In the genomic region with DNA sequence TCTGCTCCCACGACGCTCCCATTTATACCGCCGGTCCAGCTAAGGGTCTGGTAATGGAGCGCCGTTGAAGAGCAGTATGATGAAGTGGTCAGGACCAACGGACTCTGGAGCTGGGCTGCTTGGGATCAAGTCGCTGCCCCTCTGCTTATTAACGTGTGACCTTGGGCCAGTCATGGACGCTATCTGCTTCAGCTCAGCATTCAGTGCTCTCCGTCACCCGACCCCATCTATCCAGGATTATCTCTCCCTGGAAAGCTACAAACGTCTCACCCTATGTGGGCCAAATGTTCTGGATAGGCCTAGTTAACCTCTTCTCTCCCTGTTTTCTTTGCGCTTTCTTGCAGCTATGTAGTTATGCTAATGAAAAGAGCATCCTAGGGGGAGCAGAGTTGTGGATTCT, we compare ENCODE assay signal across 8 cellular contexts. TPM values are rescaled to one million over a fixed set of nuclear protein-coding genes. Genes with fewer than 3 reads are reported as not detected.
DNase-seq lines count a peak whose midpoint lies in the region; ATAC-seq, FAIRE-seq and TF ChIP-seq lines count a peak whose summit lies in the region.

No MANE protein-coding gene starts in this region.

- peaks cover 4% of the 10 kb centered on the region for H3K9me3 Mint-ChIP-seq in activated naive CD8-positive, alpha-beta T cell treated with anti-CD3 and anti-CD28 coated beads, Interleukin-2, amount 50 U/mL, for 24 hours

- peaks cover 43% of the 10 kb centered on the region for H3K4me1 Mint-ChIP-seq in activated naive CD8-positive, alpha-beta T cell treated with anti-CD3 and anti-CD28 coated beads, Interleukin-2, amount 50 U/mL, for 24 hours

- ATAC-seq in HG02973 (IDR thresholded peaks at IDR 0.05; ENCODE audit: unreplicated experiment) (peak; percentile 2), HG02798 (IDR thresholded peaks at IDR 0.05; ENCODE audit: poor library complexity, unreplicated experiment) (no peak)
- no peak for ATAC-seq in activated naive CD8-positive, alpha-beta T cell treated with anti-CD3 and anti-CD28 coated beads, Interleukin-2, amount 50 U/mL, for 24 hours

- peaks cover 36% of the 10 kb centered on the region for H3K36me3 Mint-ChIP-seq in activated naive CD8-positive, alpha-beta T cell treated with anti-CD3 and anti-CD28 coated beads, Interleukin-2, amount 50 U/mL, for 24 hours (ENCODE audit: low read depth)

- intact Hi-C loops in testis (cut with DNase I; ENCODE audit: low total_unique reads), result no loop called here

- H2AFZ ChIP-seq in keratinocyte (ENCODE audit: control insufficient read depth, low read length), result peak overlapping the region; percentile 96

- H4K20me1 ChIP-seq in keratinocyte (ENCODE audit: control insufficient read depth, extremely low read depth, insufficient read depth, low read length), result no peaks in the 10 kb centered on the region

- peaks cover 26% of the 10 kb centered on the region for H3K79me2 ChIP-seq in keratinocyte (ENCODE audit: control insufficient read depth, insufficient read depth, low read length)

- H3K36me3 ChIP-seq in keratinocyte (ENCODE audit: control insufficient read depth in 2 of 2, extremely low read depth in 1 of 2, insufficient read depth in 2 of 2, low read length in 2 of 2) (no peaks in the 10 kb centered on the region), testis (ENCODE audit: low read depth, missing control alignments) (no peaks in the 10 kb centered on the region)

- TF ChIP-seq CTCF in C4-2B (conservative IDR thresholded peaks at IDR 0.05), result no peak
- TF ChIP-seq CTCF in keratinocyte (optimal IDR thresholded peaks at IDR 0.05 in 1 of 3, IDR thresholded peaks at IDR 0.05 in 1 of 3, conservative IDR thresholded peaks at IDR 0.05 in 1 of 3; ENCODE audit: extremely low read depth in 1 of 3, insufficient read depth in 2 of 3, low read length in 3 of 3), result no peak
- TF ChIP-seq CTCF in testis (IDR thresholded peaks at IDR 0.05), result no peak

- H3K4me1 ChIP-seq in keratinocyte (ENCODE audit: control insufficient read depth, extremely low read depth, insufficient read depth, low read length) (peaks cover 14% of the 10 kb centered on the region), testis (peaks cover 8% of the 10 kb centered on the region)

- no peaks in the 10 kb centered on the region for H3K9me1 ChIP-seq in keratinocyte (ENCODE audit: control insufficient read depth, extremely low read depth, insufficient read depth, low read length)

- no peaks in the 10 kb centered on the region for H3K27me3 Mint-ChIP-seq in activated naive CD8-positive, alpha-beta T cell treated with anti-CD3 and anti-CD28 coated beads, Interleukin-2, amount 50 U/mL, for 24 hours

- H3K4me2 ChIP-seq in keratinocyte (ENCODE audit: control insufficient read depth, extremely low read depth, insufficient read depth, low read depth, low read length), result peak overlapping the region; percentile 99

- H3K27me3 ChIP-seq in keratinocyte (ENCODE audit: control insufficient read depth, extremely low read depth, insufficient read depth, low read length) (no peaks in the 10 kb centered on the region), testis (no peaks in the 10 kb centered on the region)

- H3K9me3 ChIP-seq in keratinocyte (ENCODE audit: control insufficient read depth, low read depth, low read length) (no peaks in the 10 kb centered on the region), testis (no peaks in the 10 kb centered on the region)

- FAIRE-seq in keratinocyte (lab: Jason Lieb, UNC), result no peak

- H3K9ac ChIP-seq in keratinocyte (ENCODE audit: control insufficient read depth, extremely low read depth, insufficient read depth, low read length), result peak overlapping the region; percentile 77

- peak; percentile 5 for DNase-seq in activated naive CD8-positive, alpha-beta T cell treated with anti-CD3 and anti-CD28 coated beads, Interleukin-2, amount 50 U/mL, for 24 hours
- DNase-seq in keratinocyte (ENCODE audit: low read depth, low spot score) (no peak), testis (peak; percentile 21), SKM-1 (lab: John Stamatoyannopoulos, UW; ENCODE audit: unreplicated experiment) (no peak), KG1 (lab: John Stamatoyannopoulos, UW) (no peak)

- H3K27ac ChIP-seq in C4-2B, result peak overlapping the region; percentile 92
- peak overlapping the region; percentile 74 for H3K27ac ChIP-seq in keratinocyte (ENCODE audit: control insufficient read depth, insufficient read depth, low read length)
- H3K27ac ChIP-seq in testis, result peak overlapping the region in 1 of 2 donors; percentile 42

- dilution Hi-C loops in keratinocyte (cut with MboI; ENCODE audit: extremely low pct_ligation_motif_present, low sequenced_read_pairs), result no loop called here

- H3K4me3 Mint-ChIP-seq in activated naive CD8-positive, alpha-beta T cell treated with anti-CD3 and anti-CD28 coated beads, Interleukin-2, amount 50 U/mL, for 24 hours, result peak overlapping the region; percentile 97

- H3K4me3 ChIP-seq in keratinocyte (ENCODE audit: control insufficient read depth in 2 of 3, extremely low read depth in 1 of 3, insufficient read depth in 2 of 3, low read depth in 1 of 3, low read length in 3 of 3) (peak overlapping the region; percentile 83 to 93 (median 89)), testis (peak overlapping the region; percentile 70 to 93)

- WGBS in testis, 2 donors, result 5 to 7% methylated on average over 14 of the region's 14 CpGs

- TF ChIP-seq POLR2A in testis (IDR thresholded peaks at IDR 0.05), result no peak

- peak overlapping the region; percentile 98 for H3K27ac Mint-ChIP-seq in activated naive CD8-positive, alpha-beta T cell treated with anti-CD3 and anti-CD28 coated beads, Interleukin-2, amount 50 U/mL, for 24 hours

RNA-seq across cellular contexts. Expression of a gene that starts 0.9 kb away (rescaled TPM):
- polyA plus RNA-seq in keratinocyte, result 8.0 to 16.8 TPM (median 11.0 TPM) in 3 replicates
- polyA plus RNA-seq in keratinocyte (2011; ENCODE audit: low read depth), result 11.0 TPM
- 6.1 and 11.4 TPM in 2 replicates for polyA plus RNA-seq in keratinocyte (2011; cell fraction: cytosol; rRNA removed)
- polyA plus RNA-seq in keratinocyte (2011; cell fraction: nucleus; rRNA removed), result 9.8 and 11.8 TPM in 2 replicates
- polyA plus RNA-seq in keratinocyte (2012; ENCODE audit: low replicate concordance), result 5.9 and 12.0 TPM in 2 replicates
- polyA minus RNA-seq in keratinocyte, result 5.7 to 13.0 TPM (median 5.8 TPM) in 3 replicates
- 6.3 TPM for polyA minus RNA-seq in keratinocyte (2011; cell fraction: cytosol; rRNA and poly(A)+ RNA removed)
- 4.5 and 10.7 TPM in 2 replicates for polyA minus RNA-seq in keratinocyte (2011; cell fraction: nucleus; rRNA and poly(A)+ RNA removed)
- 10 to 100 TPM; 24.3 to 25.3 TPM for total RNA-seq in testis
- polyA plus RNA-seq in testis (ENCODE audit: insufficient read depth, low read depth, low replicate concordance), result 23.5 TPM

RNA-seq across cellular contexts. Expression of a gene that starts 34.7 kb away (rescaled TPM):
- polyA plus RNA-seq in keratinocyte (4.7 to 27.6 TPM (median 25.8 TPM) in 3 replicates), testis (ENCODE audit: insufficient read depth, low read depth, low replicate concordance) (54.5 TPM)
- polyA plus RNA-seq in keratinocyte (2011; ENCODE audit: low read depth), result 38.8 TPM
- 8.1 and 14.0 TPM in 2 replicates for polyA plus RNA-seq in keratinocyte (2011; cell fraction: cytosol; rRNA removed)
- polyA plus RNA-seq in keratinocyte (2011; cell fraction: nucleus; rRNA removed), result 10.9 and 26.1 TPM in 2 replicates
- 17.9 and 34.5 TPM in 2 replicates for polyA plus RNA-seq in keratinocyte (2012; ENCODE audit: low replicate concordance)
- 2.9 to 20.1 TPM (median 3.1 TPM) in 3 replicates for polyA minus RNA-seq in keratinocyte
- 15.3 TPM for polyA minus RNA-seq in keratinocyte (2011; cell fraction: cytosol; rRNA and poly(A)+ RNA removed)
- polyA minus RNA-seq in keratinocyte (2011; cell fraction: nucleus; rRNA and poly(A)+ RNA removed), result 7.9 and 8.5 TPM in 2 replicates
- total RNA-seq in testis, result 10 to 100 TPM; 32.1 to 32.8 TPM

Comparison
In these comparisons a context has a peak if more than half of its experiments do, and no peak if none do; other contexts are left out.
1. DNase-seq: peak in activated naive CD8-positive, alpha-beta T cell treated with anti-CD3 and anti-CD28 coated beads, Interleukin-2, amount 50 U/mL, for 24 hours (single experiment) and testis (single experiment); none in keratinocyte (single experiment), SKM-1 (single experiment) and KG1 (single experiment).